9 cellular contexts compared by ENCODE assay signal in genomic region chr5:141641634-141642278, GRCh38. TPM values are rescaled to one million over a fixed set of nuclear protein-coding genes. Genes with fewer than 3 reads are reported as not detected.
DNase-seq lines count a peak whose midpoint lies in the region; ATAC-seq, FAIRE-seq and TF ChIP-seq lines count a peak whose summit lies in the region.
"Had no signal": no experiment of that assay in that cellular context is flagged by ENCODE, and none has a peak within 500 bp of the region (broad histone marks: within the 10 kb centered on the region; RNA-seq: fewer than 3 reads in every experiment).

No MANE protein-coding gene starts in this region.

- TF ChIP-seq CTCF in MM.1S (IDR thresholded peaks at IDR 0.05; ENCODE audit: low read length): peak; percentile 14; the same call in 1 of the 2 replicates
- TF ChIP-seq CTCF in endothelial cell of umbilical vein (IDR thresholded peaks at IDR 0.05; ENCODE audit: extremely low read depth in 1 of 2, insufficient read depth in 1 of 2, low read depth in 1 of 2, low read length in 2 of 2): peak; percentile 32 to 36
- TF ChIP-seq CTCF in vagina (IDR thresholded peaks at IDR 0.05): no peak

- H2AFZ ChIP-seq in MM.1S (ENCODE audit: low read length) (no peak overlapping the region), endothelial cell of umbilical vein (ENCODE audit: low read depth, low read length) (no peak overlapping the region)

- dilution Hi-C loops in endothelial cell of umbilical vein (cut with MboI; ENCODE audit: extremely low pct_ligation_motif_present, low sequenced_read_pairs): no loop called here

- H3K9me1 ChIP-seq in endothelial cell of umbilical vein (replicated peaks; ENCODE audit: control insufficient read depth, extremely low read depth, insufficient read depth, low read length): no peaks in the 10 kb centered on the region

- H3K4me3 ChIP-seq in MM.1S (ENCODE audit: low read length) (no peak overlapping the region), endothelial cell of umbilical vein (replicated peaks in 1 of 3; ENCODE audit: insufficient read depth in 1 of 3, low read depth in 1 of 3, low read length in 3 of 3) (no peak overlapping the region), vagina (no peak overlapping the region)
- H3K4me3 ChIP-seq in effector memory CD4-positive, alpha-beta T cell (ENCODE audit: insufficient read depth, low read depth, low read length, poor library complexity, severe bottlenecking): no peak overlapping the region

- H3K4me1 ChIP-seq in MM.1S (ENCODE audit: low read length) (peaks cover 4% of the 10 kb centered on the region; the same call in 1 of the 2 replicates), endothelial cell of umbilical vein (ENCODE audit: control insufficient read depth, extremely low read depth, insufficient read depth, low read length) (peaks cover 14% of the 10 kb centered on the region), vagina (peaks cover 14% of the 10 kb centered on the region)
- H3K4me1 ChIP-seq in effector memory CD4-positive, alpha-beta T cell (ENCODE audit: control insufficient read depth, insufficient read depth, low read length, poor library complexity, severe bottlenecking): peaks cover 9% of the 10 kb centered on the region

- H3F3A ChIP-seq in MM.1S (ENCODE audit: insufficient read depth, low read length): peaks cover 16% of the 10 kb centered on the region; the same call in 1 of the 2 replicates

- no peak overlapping the region for H3K9ac ChIP-seq in MM.1S (ENCODE audit: low read length)
- H3K9ac ChIP-seq in endothelial cell of umbilical vein (replicated peaks; ENCODE audit: extremely low read depth, insufficient read depth, low read length): no peak overlapping the region

- no peaks in the 10 kb centered on the region for H3K9me2 ChIP-seq in MM.1S (replicated peaks; ENCODE audit: insufficient read depth, low read length)

- H3K9me3 ChIP-seq in MM.1S (replicated peaks; ENCODE audit: insufficient read depth, low read length) (no peaks in the 10 kb centered on the region), endothelial cell of umbilical vein (replicated peaks; ENCODE audit: control insufficient read depth, insufficient read depth, low read length) (no peaks in the 10 kb centered on the region), vagina (no peaks in the 10 kb centered on the region)
- no peaks in the 10 kb centered on the region for H3K9me3 ChIP-seq in effector memory CD4-positive, alpha-beta T cell (ENCODE audit: control insufficient read depth, low read length)

- H3K27me3 ChIP-seq in MM.1S (replicated peaks; ENCODE audit: insufficient read depth, low read length): no peaks in the 10 kb centered on the region
- no peaks in the 10 kb centered on the region for H3K27me3 ChIP-seq in endothelial cell of umbilical vein (ENCODE audit: control insufficient read depth in 2 of 2, insufficient read depth in 2 of 2, low read length in 2 of 2)
- no peaks in the 10 kb centered on the region for H3K27me3 ChIP-seq in vagina
- no peaks in the 10 kb centered on the region for H3K27me3 ChIP-seq in effector memory CD4-positive, alpha-beta T cell (replicated peaks; ENCODE audit: control insufficient read depth, insufficient read depth, low read length, poor library complexity, severe bottlenecking)

- no peak overlapping the region for H3K27ac ChIP-seq in MM.1S (ENCODE audit: low read length)
- H3K27ac ChIP-seq in endothelial cell of umbilical vein (ENCODE audit: insufficient read depth, low read depth, low read length): peak overlapping the region; percentile 16
- H3K27ac ChIP-seq in vagina: no peak overlapping the region
- no peak overlapping the region for H3K27ac ChIP-seq in effector memory CD4-positive, alpha-beta T cell (ENCODE audit: insufficient read depth, low read length, poor library complexity, severe bottlenecking)

- H3K36me3 ChIP-seq in MM.1S (replicated peaks; ENCODE audit: insufficient read depth, low read length) (no peaks in the 10 kb centered on the region), endothelial cell of umbilical vein (ENCODE audit: control insufficient read depth in 2 of 2, extremely low read depth in 1 of 2, insufficient read depth in 2 of 2, low read length in 2 of 2) (peaks cover 0 to 16% of the 10 kb centered on the region in 2 experiments), vagina (peaks cover 0 to 29% of the 10 kb centered on the region in 2 donors)
- peaks cover 41% of the 10 kb centered on the region for H3K36me3 ChIP-seq in effector memory CD4-positive, alpha-beta T cell (ENCODE audit: control insufficient read depth, insufficient read depth, low read length)

- H3K79me2 ChIP-seq in MM.1S (ENCODE audit: low read length) (no peaks in the 10 kb centered on the region), endothelial cell of umbilical vein (ENCODE audit: control insufficient read depth, insufficient read depth, low read length) (no peaks in the 10 kb centered on the region)

- POLR2A ChIA-PET in endothelial cell of umbilical vein (lab: Charles Lee): no interaction called here

- H4K20me1 ChIP-seq in MM.1S (ENCODE audit: insufficient read depth, low read length): no peaks in the 10 kb centered on the region
- H4K20me1 ChIP-seq in endothelial cell of umbilical vein (replicated peaks; ENCODE audit: control insufficient read depth, extremely low read depth, insufficient read depth, low read length): no peaks in the 10 kb centered on the region

- H3K4me2 ChIP-seq in MM.1S (ENCODE audit: low read depth, low read length) (no peak overlapping the region), endothelial cell of umbilical vein (ENCODE audit: insufficient read depth, low read length) (no peak overlapping the region)

- CTCF ChIA-PET in endothelial cell of umbilical vein (lab: Charles Lee): interaction anchor here (1.4 to 14.7 kb wide), 5 partner anchors 9 to 50 kb away, joined by 3 to 163 read pairs (median 6); partner anchors contain the start of genes DIAPH1 and FCHSD1

- FAIRE-seq in GM12891 (lab: Jason Lieb, UNC) (peak; percentile 82), endothelial cell of umbilical vein (lab: Jason Lieb, UNC) (peak; percentile 86)
- FAIRE-seq: TTC549 had no signal

- ATAC-seq in GM21786 (IDR thresholded peaks at IDR 0.05; ENCODE audit: unreplicated experiment) (peak; percentile 38), HG03025 (IDR thresholded peaks at IDR 0.05; ENCODE audit: low FRiP score, unreplicated experiment) (no peak)

- intact Hi-C loops in endothelial cell of umbilical vein (cut with micrococcal nuclease): loop anchor here (1.0 kb wide), 1 partner anchor 49 kb away; no protein-coding TSS in a partner anchor
- intact Hi-C loops in vagina (cut with DNase I): no loop called here

- no TSS peak for BruUV-seq in endothelial cell of umbilical vein (replicated peaks; lab: Mats Ljungman, UMichigan)

- DNase-seq in GM12891 (ENCODE audit: insufficient read length, low spot score): no peak
- DNase-seq in MM.1S: peak; percentile 30
- peak; percentile 54 for DNase-seq in endothelial cell of umbilical vein (ENCODE audit: low read depth, low spot score)
- no peak for DNase-seq in vagina (ENCODE audit: extremely low spot score in 2 of 2)
- no peak for DNase-seq in effector memory CD4-positive, alpha-beta T cell
- DNase-seq in NCI-H748 treated with DMSO at 0.1 percent for 48 hours (lab: John Stamatoyannopoulos, UW): no peak

- TF ChIP-seq POLR2A in GM12891 (IDR thresholded peaks at IDR 0.05; ENCODE audit: low read depth, low read length) (no peak), endothelial cell of umbilical vein (IDR thresholded peaks at IDR 0.05; ENCODE audit: low read depth, low read length) (no peak), vagina (IDR thresholded peaks at IDR 0.05) (no peak)

RNA-seq across cellular contexts. Expression of gene RELL2, which starts 5.0 kb away (rescaled TPM):
- 3.8 TPM for polyA plus RNA-seq in GM12891 (2012; ENCODE audit: low read depth, missing spikeins)
- total RNA-seq in endothelial cell of umbilical vein (3.1 and 3.6 TPM in 2 replicates), vagina (5.6 TPM)
- polyA plus RNA-seq in endothelial cell of umbilical vein: 3.4 and 4.8 TPM in 2 replicates
- 2.7 and 3.4 TPM in 2 replicates for polyA plus RNA-seq in endothelial cell of umbilical vein (2011; cell fraction: cytosol; rRNA removed)
- 14.0 and 16.1 TPM in 2 replicates for polyA plus RNA-seq in endothelial cell of umbilical vein (2011; cell fraction: nucleus; rRNA removed)
- 1.5 and 2.3 TPM in 2 replicates for polyA plus RNA-seq in endothelial cell of umbilical vein (2012)
- 0.70 and 1.2 TPM in 2 replicates for polyA minus RNA-seq in endothelial cell of umbilical vein
- 0.51 TPM for polyA minus RNA-seq in endothelial cell of umbilical vein (2011; cell fraction: cytosol; rRNA and poly(A)+ RNA removed)
- polyA minus RNA-seq in endothelial cell of umbilical vein (2011; cell fraction: nucleus; rRNA and poly(A)+ RNA removed): 1.0 and 2.7 TPM in 2 replicates

RNA-seq across cellular contexts. Expression of gene HDAC3, which starts 5.1 kb away (rescaled TPM):
- 69.9 TPM for polyA plus RNA-seq in GM12891 (2012; ENCODE audit: low read depth, missing spikeins)
- total RNA-seq in endothelial cell of umbilical vein: 58.5 and 60.2 TPM in 2 replicates
- 74.7 and 75.5 TPM in 2 replicates for polyA plus RNA-seq in endothelial cell of umbilical vein
- polyA plus RNA-seq in endothelial cell of umbilical vein (2011; cell fraction: cytosol; rRNA removed): 64.0 and 66.6 TPM in 2 replicates
- polyA plus RNA-seq in endothelial cell of umbilical vein (2011; cell fraction: nucleus; rRNA removed): 164 and 169 TPM in 2 replicates
- polyA plus RNA-seq in endothelial cell of umbilical vein (2012): 28.3 and 43.8 TPM in 2 replicates
- polyA minus RNA-seq in endothelial cell of umbilical vein: 83.2 and 85.6 TPM in 2 replicates
- 32.5 TPM for polyA minus RNA-seq in endothelial cell of umbilical vein (2011; cell fraction: cytosol; rRNA and poly(A)+ RNA removed)
- polyA minus RNA-seq in endothelial cell of umbilical vein (2011; cell fraction: nucleus; rRNA and poly(A)+ RNA removed): 40.8 and 58.4 TPM in 2 replicates
- 44.7 TPM for total RNA-seq in vagina

RNA-seq across cellular contexts. Expression of gene FCHSD1, which starts 9.5 kb away (rescaled TPM):
- 17.5 TPM for polyA plus RNA-seq in GM12891 (2012; ENCODE audit: low read depth, missing spikeins)
- total RNA-seq in endothelial cell of umbilical vein: 37.0 and 37.1 TPM in 2 replicates
- polyA plus RNA-seq in endothelial cell of umbilical vein: 34.8 and 35.1 TPM in 2 replicates
- 11.9 and 19.6 TPM in 2 replicates for polyA plus RNA-seq in endothelial cell of umbilical vein (2011; cell fraction: cytosol; rRNA removed)
- 319 and 330 TPM in 2 replicates for polyA plus RNA-seq in endothelial cell of umbilical vein (2011; cell fraction: nucleus; rRNA removed)
- polyA plus RNA-seq in endothelial cell of umbilical vein (2012): 26.0 and 32.5 TPM in 2 replicates
- polyA minus RNA-seq in endothelial cell of umbilical vein: 27.4 and 30.0 TPM in 2 replicates
- polyA minus RNA-seq in endothelial cell of umbilical vein (2011; cell fraction: cytosol; rRNA and poly(A)+ RNA removed): 1.6 TPM
- 49.2 and 52.4 TPM in 2 replicates for polyA minus RNA-seq in endothelial cell of umbilical vein (2011; cell fraction: nucleus; rRNA and poly(A)+ RNA removed)
- 42.2 TPM for total RNA-seq in vagina

RNA-seq across cellular contexts. Expression of gene DIAPH1, which starts 23.0 kb away (rescaled TPM):
- polyA plus RNA-seq in GM12891 (2012; ENCODE audit: low read depth, missing spikeins): 71.9 TPM
- 103 and 105 TPM in 2 replicates for total RNA-seq in endothelial cell of umbilical vein
- 59.2 and 68.6 TPM in 2 replicates for polyA plus RNA-seq in endothelial cell of umbilical vein
- polyA plus RNA-seq in endothelial cell of umbilical vein (2011; cell fraction: cytosol; rRNA removed): 51.6 and 54.4 TPM in 2 replicates
- 167 and 183 TPM in 2 replicates for polyA plus RNA-seq in endothelial cell of umbilical vein (2011; cell fraction: nucleus; rRNA removed)
- 65.8 and 74.9 TPM in 2 replicates for polyA plus RNA-seq in endothelial cell of umbilical vein (2012)
- polyA minus RNA-seq in endothelial cell of umbilical vein: 135 and 141 TPM in 2 replicates
- 79.2 TPM for polyA minus RNA-seq in endothelial cell of umbilical vein (2011; cell fraction: cytosol; rRNA and poly(A)+ RNA removed)
- polyA minus RNA-seq in endothelial cell of umbilical vein (2011; cell fraction: nucleus; rRNA and poly(A)+ RNA removed): 114 and 132 TPM in 2 replicates
- total RNA-seq in vagina: 64.1 TPM

RNA-seq across cellular contexts. Expression of gene ARAP3, which starts 40.3 kb away (rescaled TPM):
- polyA plus RNA-seq in GM12891 (2012; ENCODE audit: low read depth, missing spikeins): not detected
- 136 and 142 TPM in 2 replicates for total RNA-seq in endothelial cell of umbilical vein
- 60.6 and 62.1 TPM in 2 replicates for polyA plus RNA-seq in endothelial cell of umbilical vein
- 58.7 and 63.2 TPM in 2 replicates for polyA plus RNA-seq in endothelial cell of umbilical vein (2011; cell fraction: cytosol; rRNA removed)
- polyA plus RNA-seq in endothelial cell of umbilical vein (2011; cell fraction: nucleus; rRNA removed): 270 and 334 TPM in 2 replicates
- 91.3 and 94.0 TPM in 2 replicates for polyA plus RNA-seq in endothelial cell of umbilical vein (2012)
- polyA minus RNA-seq in endothelial cell of umbilical vein: 100 and 107 TPM in 2 replicates
- polyA minus RNA-seq in endothelial cell of umbilical vein (2011; cell fraction: cytosol; rRNA and poly(A)+ RNA removed): 3.4 TPM
- polyA minus RNA-seq in endothelial cell of umbilical vein (2011; cell fraction: nucleus; rRNA and poly(A)+ RNA removed): 105 and 115 TPM in 2 replicates
- 13.3 TPM for total RNA-seq in vagina

Comparison
In these comparisons a context has a peak if more than half of its experiments do, and no peak if none do; other contexts are left out.
1. DNase-seq: peak in MM.1S (single experiment) and endothelial cell of umbilical vein (single experiment); none in GM12891 (single experiment), vagina (0 of 2), effector memory CD4-positive, alpha-beta T cell (0 of 3) and NCI-H748 treated with DMSO at 0.1 percent for 48 hours (single experiment).
2. CTCF ChIP-seq: peak in MM.1S (single experiment) and endothelial cell of umbilical vein (2 of 2); none in vagina (0 of 3).